ENCODE assay signal across 14 cellular contexts in genomic region chr9:76626980-76627379, GRCh38.
DNase-seq lines count a peak whose midpoint lies in the region; ATAC-seq and TF ChIP-seq lines count a peak whose summit lies in the region.
"Had no signal": no experiment of that assay in that cellular context is flagged by ENCODE, and none has a peak within 500 bp of the region (broad histone marks: within the 10 kb centered on the region; RNA-seq: fewer than 3 reads in every experiment).

No MANE protein-coding gene starts in this region.

- H3K9ac ChIP-seq in BLaER1 = no peak overlapping the region
- H3K9ac ChIP-seq: GM23248 had no signal

- H3K27me3 Mint-ChIP-seq in activated B cell treated with CpG ODN at 0.5 μM for 24 hours = no peaks in the 10 kb centered on the region
- H3K27me3 Mint-ChIP-seq in chondrocyte (ENCODE audit: low read depth) = no peaks in the 10 kb centered on the region
- H3K27me3 Mint-ChIP-seq: CD4-positive, alpha-beta T cell had no signal

- H3K27ac ChIP-seq in BLaER1 = 0 out of 2 replicates have a peak overlapping the region, but pooled peaks have one; percentile 71
- H3K27ac ChIP-seq in HL-60 (replicated peaks) = peak overlapping the region; percentile 13; the same call in 1 of the 2 replicates
- H3K27ac ChIP-seq: C4-2B, GM23248 had no signal

- CTCF ChIA-PET in activated B cell treated with CpG ODN at 0.5 μM for 24 hours (lab: Charles Lee) = no interaction called here

- peak; percentile 37 for ATAC-seq in activated B cell treated with CpG ODN at 0.5 μM for 24 hours (ENCODE audit: low read depth)
- ATAC-seq in HG02588 (IDR thresholded peaks at IDR 0.05; ENCODE audit: unreplicated experiment) = no peak

- no peak for DNase-seq in HL-60 (ENCODE audit: low read depth in 1 of 2, low spot score in 1 of 2)
- no peak for DNase-seq in activated B cell treated with CpG ODN at 0.5 μM for 24 hours
- no peak for DNase-seq in NCI-H187 (lab: John Stamatoyannopoulos, UW)
- DNase-seq in NCI-H2081 (lab: John Stamatoyannopoulos, UW) = no peak
- DNase-seq in chondrocyte (ENCODE audit: low spot score) = no peak
- DNase-seq: 8988T; Caco-2; CD4-positive, alpha-beta T cell; GDM1; GM23248 had no signal

- H3K36me3 Mint-ChIP-seq in activated B cell treated with CpG ODN at 0.5 μM for 24 hours (ENCODE audit: low read depth) (no peaks in the 10 kb centered on the region), chondrocyte (ENCODE audit: low read depth) (peaks cover 3% of the 10 kb centered on the region)

- peaks cover 11% of the 10 kb centered on the region; the same call in 1 of the 2 replicates for H3K9me3 ChIP-seq in BLaER1
- H3K9me3 ChIP-seq: Caco-2, HAP-1 had no signal

- H3K9me3 Mint-ChIP-seq in activated B cell treated with CpG ODN at 0.5 μM for 24 hours = no peaks in the 10 kb centered on the region
- no peaks in the 10 kb centered on the region for H3K9me3 Mint-ChIP-seq in chondrocyte (ENCODE audit: low read depth)
- H3K9me3 Mint-ChIP-seq: CD4-positive, alpha-beta T cell had no signal

- H3K27me3 ChIP-seq in BLaER1 (no peaks in the 10 kb centered on the region), HL-60 (ENCODE audit: insufficient read depth, poor library complexity, severe bottlenecking) (no peaks in the 10 kb centered on the region)

- H3K36me3 ChIP-seq in BLaER1 = no peaks in the 10 kb centered on the region
- H3K36me3 ChIP-seq: HAP-1 had no signal

- peaks cover 70% of the 10 kb centered on the region for H3K4me1 ChIP-seq in BLaER1
- H3K4me1 ChIP-seq: Caco-2, HAP-1 had no signal

- H4K20me1 ChIP-seq in BLaER1 = no peaks in the 10 kb centered on the region

- H3K27ac Mint-ChIP-seq in activated B cell treated with CpG ODN at 0.5 μM for 24 hours (no peak overlapping the region), chondrocyte (ENCODE audit: unreplicated experiment) (no peak overlapping the region)
- H3K27ac Mint-ChIP-seq: CD4-positive, alpha-beta T cell had no signal

- peak overlapping the region; percentile 76 for H3K4me2 ChIP-seq in BLaER1

- TF ChIP-seq CTCF in HL-60 (IDR thresholded peaks at IDR 0.05; ENCODE audit: insufficient read depth, low read length) (no peak), activated B cell treated with CpG ODN at 0.5 μM for 24 hours (IDR thresholded peaks at IDR 0.05) (no peak), chondrocyte (IDR thresholded peaks at IDR 0.05) (no peak)

- H3K4me3 Mint-ChIP-seq in activated B cell treated with CpG ODN at 0.5 μM for 24 hours = no peak overlapping the region
- H3K4me3 Mint-ChIP-seq in chondrocyte (ENCODE audit: unreplicated experiment) = no peak overlapping the region
- H3K4me3 Mint-ChIP-seq: CD4-positive, alpha-beta T cell had no signal

- peaks cover 32% of the 10 kb centered on the region for H3K4me1 Mint-ChIP-seq in activated B cell treated with CpG ODN at 0.5 μM for 24 hours
- peaks cover 17% of the 10 kb centered on the region for H3K4me1 Mint-ChIP-seq in chondrocyte (ENCODE audit: low read depth)

- POLR2A ChIA-PET in activated B cell treated with CpG ODN at 0.5 μM for 24 hours (lab: Charles Lee) = no interaction called here

- H3K4me3 ChIP-seq in BLaER1 (peak overlapping the region; percentile 26; the same call in 1 of the 2 replicates), HL-60 (replicated peaks; ENCODE audit: insufficient read depth, low read length) (no peak overlapping the region)
- H3K4me3 ChIP-seq: GM23248, HAP-1 had no signal

- intact Hi-C loops in activated B cell treated with CpG ODN at 0.5 μM for 24 hours (cut with micrococcal nuclease) = no loop called here
